In the genomic region with DNA sequence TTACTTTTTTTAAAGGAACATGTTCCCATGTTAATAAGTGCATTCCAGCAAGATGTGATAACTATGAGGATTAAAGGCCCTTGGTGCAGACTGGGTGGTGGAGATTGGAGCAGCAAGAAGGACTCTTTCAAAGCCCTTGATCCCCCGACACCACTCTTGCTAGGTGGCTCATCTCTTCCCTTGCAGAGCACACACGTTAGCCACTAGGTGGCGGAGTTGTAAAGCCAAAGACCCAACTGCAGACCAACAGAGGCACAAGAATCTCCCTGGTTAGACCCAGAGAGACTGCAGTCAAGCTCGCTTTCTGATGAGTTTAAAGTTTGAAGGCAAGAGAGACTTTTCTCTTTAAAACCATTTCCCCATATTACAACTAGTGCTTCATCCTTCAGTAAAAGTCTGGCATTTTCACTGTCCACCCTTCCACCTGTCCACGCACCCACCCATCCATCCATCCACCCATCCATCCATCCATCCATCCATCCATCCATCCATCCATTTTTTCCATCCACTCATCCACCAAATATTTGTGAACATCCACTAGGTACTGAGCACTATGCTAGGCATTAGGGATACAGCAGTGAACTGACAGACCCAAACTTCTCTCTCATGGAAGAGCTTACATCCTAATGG, we compare ENCODE assay signal across 1 cellular context.
TF ChIP-seq lines count a peak whose summit lies in the region.

No MANE protein-coding gene starts in this region.

TF ChIP-seq in K562, 482 proteins besides CTCF, POLR2A, EP300 and RAD21 (continued from another document):
- TF ChIP-seq, protein P1, sequence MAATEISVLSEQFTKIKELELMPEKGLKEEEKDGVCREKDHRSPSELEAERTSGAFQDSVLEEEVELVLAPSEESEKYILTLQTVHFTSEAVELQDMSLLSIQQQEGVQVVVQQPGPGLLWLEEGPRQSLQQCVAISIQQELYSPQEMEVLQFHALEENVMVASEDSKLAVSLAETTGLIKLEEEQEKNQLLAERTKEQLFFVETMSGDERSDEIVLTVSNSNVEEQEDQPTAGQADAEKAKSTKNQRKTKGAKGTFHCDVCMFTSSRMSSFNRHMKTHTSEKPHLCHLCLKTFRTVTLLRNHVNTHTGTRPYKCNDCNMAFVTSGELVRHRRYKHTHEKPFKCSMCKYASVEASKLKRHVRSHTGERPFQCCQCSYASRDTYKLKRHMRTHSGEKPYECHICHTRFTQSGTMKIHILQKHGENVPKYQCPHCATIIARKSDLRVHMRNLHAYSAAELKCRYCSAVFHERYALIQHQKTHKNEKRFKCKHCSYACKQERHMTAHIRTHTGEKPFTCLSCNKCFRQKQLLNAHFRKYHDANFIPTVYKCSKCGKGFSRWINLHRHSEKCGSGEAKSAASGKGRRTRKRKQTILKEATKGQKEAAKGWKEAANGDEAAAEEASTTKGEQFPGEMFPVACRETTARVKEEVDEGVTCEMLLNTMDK (IDR thresholded peaks at IDR 0.05; ENCODE audit: borderline replicate concordance, insufficient read depth, low read depth, low read length, poor library complexity, severe bottlenecking) = peak; percentile 11
- TF ChIP-seq NFATC3 (IDR thresholded peaks at IDR 0.05) (no peak), CC2D1A (IDR thresholded peaks at IDR 0.05) (peak; percentile 40; the same call in 1 of the 2 replicates), BRD4 (IDR thresholded peaks at IDR 0.05) (no peak)
